Comparison of ENCODE assay signal across 9 cellular contexts in genomic region chr20:59082077-59082740, GRCh38. TPM values are rescaled to one million over a fixed set of nuclear protein-coding genes. Genes with fewer than 3 reads are reported as not detected.
DNase-seq lines count a peak whose midpoint lies in the region; ATAC-seq, FAIRE-seq and TF ChIP-seq lines count a peak whose summit lies in the region.
"Had no signal": no experiment of that assay in that cellular context is flagged by ENCODE, and none has a peak within 500 bp of the region (broad histone marks: within the 10 kb centered on the region; RNA-seq: fewer than 3 reads in every experiment).

No MANE protein-coding gene starts in this region.

- H3K4me3 ChIP-seq in AG04450 (ENCODE audit: low read depth, low read length) = no peak overlapping the region
- no peak overlapping the region for H3K4me3 ChIP-seq in GM23338
- no peak overlapping the region for H3K4me3 ChIP-seq in fibroblast of villous mesenchyme (ENCODE audit: low read depth, low read length)

- H3K4me1 Mint-ChIP-seq in GM23338 = no peaks in the 10 kb centered on the region

- ATAC-seq in GM23338 (no peak), GM21423 (IDR thresholded peaks at IDR 0.05; ENCODE audit: unreplicated experiment) (no peak), HG03378 (IDR thresholded peaks at IDR 0.05; ENCODE audit: unreplicated experiment) (no peak)

- H2AFZ ChIP-seq in GM23338 = no peak overlapping the region

- H3K27me3 ChIP-seq in AG04450 (ENCODE audit: control insufficient read depth, insufficient read depth, low read length) = peaks cover 10% of the 10 kb centered on the region
- no peaks in the 10 kb centered on the region for H3K27me3 ChIP-seq in GM23338 (ENCODE audit: insufficient read depth)

- H3K79me2 ChIP-seq in GM23338 (replicated peaks; ENCODE audit: insufficient read depth) = no peaks in the 10 kb centered on the region

- TF ChIP-seq CTCF in AG04450 (IDR thresholded peaks at IDR 0.05; ENCODE audit: low read depth, low read length) (peak; percentile 42), GM23338 (conservative IDR thresholded peaks at IDR 0.05; ENCODE audit: low read depth in 2 of 2) (peak in 1 of 2 experiments; percentile 43; a peak in 1 of 4 replicates), fibroblast of villous mesenchyme (IDR thresholded peaks at IDR 0.05; ENCODE audit: insufficient read depth, low read depth, low read length) (peak; percentile 36)

- CTCF ChIA-PET in AG04450 (lab: Charles Lee) = interaction anchor here (0.8 to 0.9 kb wide), 4 partner anchors 15 to 221 kb away, joined by 3 to 4 read pairs (median 4); no protein-coding TSS in a partner anchor

- H3K36me3 ChIP-seq in GM23338 (ENCODE audit: insufficient read depth) = no peaks in the 10 kb centered on the region

- no peaks in the 10 kb centered on the region for H3F3A ChIP-seq in GM23338 (replicated peaks; ENCODE audit: low read depth)

- POLR2A ChIA-PET in AG04450 (lab: Yijun Ruan, JAX) = no interaction called here

- H3K36me3 Mint-ChIP-seq in GM23338 (ENCODE audit: low read depth) = no peaks in the 10 kb centered on the region

- H3K4me1 ChIP-seq in GM23338 (ENCODE audit: insufficient read depth) = no peaks in the 10 kb centered on the region

- DNase-seq in AG04450 (ENCODE audit: low read depth, low spot score) = no peak
- peak; percentile 21 for DNase-seq in GM23338 (ENCODE audit: low spot score)
- DNase-seq in RCC 7860 (ENCODE audit: low spot score) = no peak
- no peak for DNase-seq in fibroblast of villous mesenchyme (ENCODE audit: low read depth)
- no peak for DNase-seq in DMS114 treated with DMSO at 0.1 percent for 48 hours (lab: John Stamatoyannopoulos, UW; ENCODE audit: unreplicated experiment)
- DNase-seq in NCI-H2196 (lab: John Stamatoyannopoulos, UW; ENCODE audit: unreplicated experiment) = no peak

- peak; percentile 80 for FAIRE-seq in RCC 7860 (lab: Jason Lieb, UNC)
- FAIRE-seq: GM18507 had no signal

- H3K9me2 ChIP-seq in GM23338 (ENCODE audit: insufficient read depth) = no peaks in the 10 kb centered on the region

- H3K27ac Mint-ChIP-seq in GM23338 = no peak overlapping the region

- no peak overlapping the region for H3K4me2 ChIP-seq in GM23338

- H4K20me1 ChIP-seq in GM23338 (replicated peaks; ENCODE audit: insufficient read depth) = no peaks in the 10 kb centered on the region

- no peaks in the 10 kb centered on the region for H3K9me3 ChIP-seq in AG04450 (ENCODE audit: control insufficient read depth, insufficient read depth, low read length)

- no peak overlapping the region for H3K4me3 Mint-ChIP-seq in GM23338

- H3K27me3 Mint-ChIP-seq in GM23338 (ENCODE audit: insufficient read depth, low read depth, poor library complexity) = no peaks in the 10 kb centered on the region

- no peaks in the 10 kb centered on the region; the same call in 2 of the 3 replicates for H3K9me3 Mint-ChIP-seq in GM23338

- no peak overlapping the region for H3K27ac ChIP-seq in AG04450 (ENCODE audit: low read depth, low read length)
- H3K27ac ChIP-seq in GM23338 (ENCODE audit: low read depth) = no peak overlapping the region

TF ChIP-seq in GM23338, 12 proteins besides CTCF, POLR2A, EP300 and RAD21 (continues in another document):
- no peak for TF ChIP-seq EZH2 (IDR thresholded peaks at IDR 0.05; ENCODE audit: low read depth, unreplicated experiment)
- no peak for TF ChIP-seq JUNB (IDR thresholded peaks at IDR 0.05; ENCODE audit: unreplicated experiment)
- TF ChIP-seq EZH2phosphoT487 (IDR thresholded peaks at IDR 0.05; ENCODE audit: unreplicated experiment) = no peak
- no peak for TF ChIP-seq ZNF331 (CRISPR knock-in tag; IDR thresholded peaks at IDR 0.05; ENCODE audit: low read depth)
- no peak for TF ChIP-seq ZNF114 (CRISPR knock-in tag; IDR thresholded peaks at IDR 0.05)
- TF ChIP-seq CREB1 (CRISPR knock-in tag; IDR thresholded peaks at IDR 0.05; ENCODE audit: low read depth) = no peak
- no peak for TF ChIP-seq ZNF462 (CRISPR knock-in tag; IDR thresholded peaks at IDR 0.05)
- TF ChIP-seq NANOG (IDR thresholded peaks at IDR 0.05; ENCODE audit: borderline replicate concordance) = no peak
- TF ChIP-seq STAT1 (IDR thresholded peaks at IDR 0.05; ENCODE audit: unreplicated experiment) = no peak

RNA-seq across cellular contexts. Expression of gene PRELID3B, which starts 39.6 kb away (rescaled TPM):
- polyA plus RNA-seq in AG04450 (2011; rRNA removed) (51.7 and 58.2 TPM in 2 replicates), GM23338 (2016; fragmentation: Nextera tagmentation; extraction: Ambion mirVana) (33.4 and 42.7 TPM in 2 replicates)
- 50.3 and 58.5 TPM in 2 replicates for polyA minus RNA-seq in AG04450 (2011; rRNA and poly(A)+ RNA removed)
- total RNA-seq in GM23338 (2014; rRNA removed; shearing (Covaris generic)) = 43.6 and 47.4 TPM in 2 replicates
- total RNA-seq in fibroblast of villous mesenchyme = 61.2 and 85.1 TPM in 2 replicates

RNA-seq across cellular contexts. Expression of gene ATP5F1E, which starts 50.1 kb away (rescaled TPM):
- polyA plus RNA-seq in AG04450 (2011; rRNA removed) (70.8 and 84.3 TPM in 2 replicates), GM23338 (2016; fragmentation: Nextera tagmentation; extraction: Ambion mirVana) (211 and 233 TPM in 2 replicates)
- 9.6 and 11.4 TPM in 2 replicates for polyA minus RNA-seq in AG04450 (2011; rRNA and poly(A)+ RNA removed)
- total RNA-seq in GM23338 (2014; rRNA removed; shearing (Covaris generic)) = 8.5 and 12.9 TPM in 2 replicates
- 27.2 and 27.7 TPM in 2 replicates for total RNA-seq in fibroblast of villous mesenchyme
